1 cellular context compared by ENCODE assay signal in the genomic region with DNA sequence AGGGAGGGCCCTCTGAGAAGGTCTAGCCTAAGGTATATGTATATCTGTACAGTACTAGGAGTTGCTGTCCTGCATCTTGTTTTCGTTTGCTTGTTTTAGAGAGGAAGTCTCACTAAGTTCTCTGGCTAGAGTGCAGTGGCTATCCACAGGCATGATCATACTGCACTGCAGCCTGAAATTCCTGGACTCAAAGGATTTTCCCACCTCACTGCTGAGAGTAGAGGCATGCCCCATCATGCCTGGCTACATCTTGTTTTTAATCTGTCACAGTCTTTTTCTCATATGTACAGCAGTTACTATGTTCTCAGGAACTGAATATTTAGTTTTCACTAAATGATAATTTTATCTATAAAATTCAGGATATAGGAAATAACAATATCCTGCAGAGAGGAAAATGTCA.
TF ChIP-seq lines count a peak whose summit lies in the region.

No MANE protein-coding gene starts in this region.

TF ChIP-seq in WTC11, 78 proteins besides CTCF, POLR2A, EP300 and RAD21 (continued from another document):
- TF ChIP-seq, protein P1, sequence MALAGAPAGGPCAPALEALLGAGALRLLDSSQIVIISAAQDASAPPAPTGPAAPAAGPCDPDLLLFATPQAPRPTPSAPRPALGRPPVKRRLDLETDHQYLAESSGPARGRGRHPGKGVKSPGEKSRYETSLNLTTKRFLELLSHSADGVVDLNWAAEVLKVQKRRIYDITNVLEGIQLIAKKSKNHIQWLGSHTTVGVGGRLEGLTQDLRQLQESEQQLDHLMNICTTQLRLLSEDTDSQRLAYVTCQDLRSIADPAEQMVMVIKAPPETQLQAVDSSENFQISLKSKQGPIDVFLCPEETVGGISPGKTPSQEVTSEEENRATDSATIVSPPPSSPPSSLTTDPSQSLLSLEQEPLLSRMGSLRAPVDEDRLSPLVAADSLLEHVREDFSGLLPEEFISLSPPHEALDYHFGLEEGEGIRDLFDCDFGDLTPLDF (CRISPR knock-in tag; IDR thresholded peaks at IDR 0.05) = no peak
- no peak for TF ChIP-seq PRRX2 (CRISPR knock-in tag; IDR thresholded peaks at IDR 0.05)
- TF ChIP-seq, protein P2, sequence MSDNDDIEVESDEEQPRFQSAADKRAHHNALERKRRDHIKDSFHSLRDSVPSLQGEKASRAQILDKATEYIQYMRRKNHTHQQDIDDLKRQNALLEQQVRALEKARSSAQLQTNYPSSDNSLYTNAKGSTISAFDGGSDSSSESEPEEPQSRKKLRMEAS (CRISPR knock-in tag; IDR thresholded peaks at IDR 0.05) = no peak
